In genomic region chr11:65434667-65435179, GRCh38 we compare ENCODE assay signal across 9 cellular contexts. TPM values are rescaled to one million over a fixed set of nuclear protein-coding genes. Genes with fewer than 3 reads are reported as not detected.
A peak's percentile ranks its signal among the peaks of the same experiment; 100 is the strongest.
DNase-seq lines count a peak whose midpoint lies in the region; ATAC-seq and TF ChIP-seq lines count a peak whose summit lies in the region.
"Had no signal": no experiment of that assay in that cellular context is flagged by ENCODE, and none has a peak within 500 bp of the region (broad histone marks: within the 10 kb centered on the region; RNA-seq: fewer than 3 reads in every experiment).

No MANE protein-coding gene starts in this region.

- CTCF ChIA-PET in Panc1 (lab: Charles Lee): interaction anchor here (0.5 kb wide), 1 partner anchor 10 kb away, joined by 3 read pairs; no protein-coding TSS in a partner anchor
- CTCF ChIA-PET in GM10248 (lab: Yijun Ruan, JAX): no interaction called here

- ATAC-seq in Panc1: no peak
- no peak for ATAC-seq in HG02981 (IDR thresholded peaks at IDR 0.05; ENCODE audit: unreplicated experiment)
- ATAC-seq: left colon had no signal

- in situ Hi-C loops in Panc1 (cut with HindIII; ENCODE audit: low pct_unique_long_range_greater_than_20kb, low sequenced_read_pairs): no loop called here
- in situ Hi-C loops in G401 (cut with HindIII; ENCODE audit: low sequenced_read_pairs): no loop called here

- H3K27me3 ChIP-seq in Panc1 (ENCODE audit: control insufficient read depth, insufficient read depth, low read length) (no peaks in the 10 kb centered on the region), prostate gland (replicated peaks; ENCODE audit: insufficient read depth) (no peaks in the 10 kb centered on the region)

- 89% methylated on average over 4 of the region's 4 CpGs for WGBS in prostate gland

- BruUV-seq in Panc1 (replicated peaks; lab: Mats Ljungman, UMichigan): no TSS peak

- peaks cover 8% of the 10 kb centered on the region for H3K36me3 ChIP-seq in Panc1 (ENCODE audit: control insufficient read depth, insufficient read depth, low read length)
- no peaks in the 10 kb centered on the region for H3K36me3 ChIP-seq in prostate gland

- peak overlapping the region; percentile 78 for H3K27ac ChIP-seq in Panc1 (ENCODE audit: low read length)
- H3K27ac ChIP-seq in epithelial cell of prostate: peak overlapping the region; percentile 100
- H3K27ac ChIP-seq in prostate gland: peak overlapping the region in 1 of 2 donors; percentile 100

- no peaks in the 10 kb centered on the region for H3K9me3 ChIP-seq in Panc1 (ENCODE audit: control insufficient read depth, insufficient read depth, low read depth, low read length)
- H3K9me3 ChIP-seq in prostate gland: no peaks in the 10 kb centered on the region

- intact Hi-C loops in Panc1 (cut with micrococcal nuclease; ENCODE audit: unreplicated experiment): no loop called here
- intact Hi-C loops in prostate gland (cut with DNase I): loop anchor here (5.0 kb wide), 1 partner anchor 33 kb away; no protein-coding TSS in a partner anchor

- DNase-seq in EL (peak; percentile 9), Panc1 (ENCODE audit: low read depth, low spot score) (no peak), epithelial cell of prostate (ENCODE audit: low read depth, low spot score) (no peak), prostate gland (ENCODE audit: low spot score) (no peak), GM10248 (ENCODE audit: extremely low spot score) (no peak), G401 (ENCODE audit: low spot score) (no peak), C1 segment of cervical spinal cord (lab: John Stamatoyannopoulos, UW) (no peak)

- POLR2A ChIA-PET in Panc1 (lab: Charles Lee): no interaction called here
- POLR2A ChIA-PET in GM10248 (lab: Yijun Ruan, JAX): interaction anchor here (1.2 kb wide), 1 partner anchor 16 kb away, joined by 3 read pairs; no protein-coding TSS in a partner anchor

- peak; percentile 6 for TF ChIP-seq POLR2A in prostate gland (IDR thresholded peaks at IDR 0.05)

- H3K4me3 ChIP-seq in Panc1 (ENCODE audit: low read depth in 2 of 2, low read length in 2 of 2): peak overlapping the region in 1 of 2 experiments; percentile 7; a peak in 2 of 4 replicates
- no peak overlapping the region for H3K4me3 ChIP-seq in prostate gland

- H3K4me1 ChIP-seq in Panc1 (ENCODE audit: control insufficient read depth, insufficient read depth, low read length) (peaks cover 95% of the 10 kb centered on the region), prostate gland (replicated peaks) (no peaks in the 10 kb centered on the region)

- no peak for TF ChIP-seq CTCF in Panc1 (IDR thresholded peaks at IDR 0.05)
- TF ChIP-seq CTCF in prostate gland (IDR thresholded peaks at IDR 0.05): no peak
- TF ChIP-seq CTCF in GM10248 (IDR thresholded peaks at IDR 0.05; ENCODE audit: control extremely low read depth, extremely low read depth, low read depth, missing control alignments): no peak

RNA-seq across cellular contexts. Expression of gene NEAT1, which starts 12.1 kb away (rescaled TPM):
- total RNA-seq in Panc1 (2021; ENCODE audit: unreplicated experiment) (731 TPM), prostate gland (1,000 to 10,000 TPM in 1 of 2 donors, 100 to 1,000 TPM in 1; 110 to 1,326 TPM)
- polyA plus RNA-seq in Panc1 (2012; ENCODE audit: insufficient read length): 190 TPM
- total RNA-seq in G401 (2014; rRNA removed; shearing (Covaris generic)): 4.4 and 12.4 TPM in 2 replicates

RNA-seq across cellular contexts. Expression of gene FRMD8, which starts 48.3 kb away (rescaled TPM):
- total RNA-seq in Panc1 (2021; ENCODE audit: unreplicated experiment) (85.8 TPM), prostate gland (100 to 1,000 TPM in 1 of 2 donors, 10 to 100 TPM in 1; 36.1 to 106 TPM)
- 76.7 TPM for polyA plus RNA-seq in Panc1 (2012; ENCODE audit: insufficient read length)
- total RNA-seq in G401 (2014; rRNA removed; shearing (Covaris generic)): 31.1 and 40.1 TPM in 2 replicates

RNA-seq across cellular contexts. Expression of gene SLC25A45, which starts 52.3 kb away (rescaled TPM):
- total RNA-seq in Panc1 (2021; ENCODE audit: unreplicated experiment) (9.8 TPM), prostate gland (10 to 100 TPM; 11.7 to 13.3 TPM)
- 5.9 TPM for polyA plus RNA-seq in Panc1 (2012; ENCODE audit: insufficient read length)
- 1.1 TPM in 1 of 2 replicates, not detected in the other for total RNA-seq in G401 (2014; rRNA removed; shearing (Covaris generic))
